Comparison of ENCODE assay signal across 15 cellular contexts in genomic region chr1:19387045-19387467, GRCh38.
DNase-seq lines count a peak whose midpoint lies in the region; ATAC-seq, FAIRE-seq and TF ChIP-seq lines count a peak whose summit lies in the region.
"Had no signal": no experiment of that assay in that cellular context is flagged by ENCODE, and none has a peak within 500 bp of the region (broad histone marks: within the 10 kb centered on the region; RNA-seq: fewer than 3 reads in every experiment).

No MANE protein-coding gene starts in this region.

- H3K36me3 Mint-ChIP-seq in activated CD8-positive, alpha-beta memory T cell treated with anti-CD3 and anti-CD28 coated beads, Interleukin-2, amount 10 ng/mL, durations not matched to agents 7 days and 5 days, result peaks cover 18% of the 10 kb centered on the region
- H3K36me3 Mint-ChIP-seq in chondrocyte (ENCODE audit: low read depth), result peaks cover 8% of the 10 kb centered on the region
- H3K36me3 Mint-ChIP-seq: activated naive CD4-positive, alpha-beta T cell treated with anti-CD3 and anti-CD28 coated beads, Interleukin-2, amount 50 U/mL, for 72 hours had no signal

- no peak overlapping the region for H3K4me3 ChIP-seq in right lobe of liver
- no peak overlapping the region for H3K4me3 ChIP-seq in tibial artery
- H3K4me3 ChIP-seq: gastrocnemius medialis, GM12878, prostate gland had no signal

- H3K4me1 Mint-ChIP-seq in activated CD8-positive, alpha-beta memory T cell treated with anti-CD3 and anti-CD28 coated beads, Interleukin-2, amount 10 ng/mL, durations not matched to agents 7 days and 5 days, result peaks cover 44% of the 10 kb centered on the region
- peaks cover 71% of the 10 kb centered on the region for H3K4me1 Mint-ChIP-seq in chondrocyte (ENCODE audit: low read depth)

- CTCF ChIA-PET in activated CD8-positive, alpha-beta memory T cell treated with anti-CD3 and anti-CD28 coated beads, Interleukin-2, amount 10 ng/mL, durations not matched to agents 7 days and 5 days (lab: Charles Lee), result no interaction called here

- H3K27me3 Mint-ChIP-seq in activated CD8-positive, alpha-beta memory T cell treated with anti-CD3 and anti-CD28 coated beads, Interleukin-2, amount 10 ng/mL, durations not matched to agents 7 days and 5 days, result no peaks in the 10 kb centered on the region
- H3K27me3 Mint-ChIP-seq in chondrocyte (ENCODE audit: low read depth), result no peaks in the 10 kb centered on the region

- H3K27ac ChIP-seq in right lobe of liver (peak overlapping the region in 1 of 3 donors; percentile 56), tibial artery (peak overlapping the region; percentile 68 to 73)

- intact Hi-C loops in right lobe of liver (cut with DNase I), result loop anchor here (5.0 to 10.0 kb wide), 2 partner anchors 265 to 268 kb away; no protein-coding TSS in a partner anchor
- intact Hi-C loops in tibial artery (cut with DNase I; ENCODE audit: low total_unique reads), result no loop called here

- FAIRE-seq in HTR-8/SVneo (lab: Jason Lieb, UNC), result no peak
- FAIRE-seq: GM12878 had no signal

- TF ChIP-seq CTCF in chondrocyte (IDR thresholded peaks at IDR 0.05) (no peak), right lobe of liver (IDR thresholded peaks at IDR 0.05) (peak; percentile 30 to 62 (median 36)), tibial artery (IDR thresholded peaks at IDR 0.05) (no peak)

- H3K4me1 ChIP-seq in right lobe of liver (peaks cover 0 to 23% (median 8%) of the 10 kb centered on the region in 4 donors), tibial artery (peaks cover 0 to 79% (median 52%) of the 10 kb centered on the region in 4 donors)

- no peaks in the 10 kb centered on the region for H3K9me3 Mint-ChIP-seq in activated CD8-positive, alpha-beta memory T cell treated with anti-CD3 and anti-CD28 coated beads, Interleukin-2, amount 10 ng/mL, durations not matched to agents 7 days and 5 days (ENCODE audit: low read depth)
- no peaks in the 10 kb centered on the region for H3K9me3 Mint-ChIP-seq in chondrocyte (ENCODE audit: low read depth)
- H3K9me3 Mint-ChIP-seq: activated naive CD4-positive, alpha-beta T cell treated with anti-CD3 and anti-CD28 coated beads, Interleukin-2, amount 50 U/mL, for 72 hours had no signal

- DNase-seq in activated CD8-positive, alpha-beta memory T cell treated with anti-CD3 and anti-CD28 coated beads, Interleukin-2, amount 10 ng/mL, durations not matched to agents 7 days and 5 days, result no peak
- no peak for DNase-seq in activated CD8-positive, alpha-beta memory T cell treated with anti-CD3 and anti-CD28 coated beads for 24 hours
- DNase-seq in chondrocyte (ENCODE audit: low spot score) (no peak), right lobe of liver (peak in 2 of 3 donors; percentile 60 to 69), tibial artery (no peak), HTR-8/SVneo (ENCODE audit: insufficient read length, low spot score) (no peak), NCI-H1048 (lab: John Stamatoyannopoulos, UW) (no peak)
- DNase-seq in activated CD4-positive, alpha-beta T cell treated with anti-CD3 and anti-CD28 coated beads, Interleukin-2, amount 50 U/mL, for 4 hours, result no peak
- DNase-seq: 8988T; effector CD8-positive, alpha-beta T cell; gastrocnemius medialis; NCI-H146 had no signal

- H3K36me3 ChIP-seq in right lobe of liver (no peaks in the 10 kb centered on the region), tibial artery (peaks cover 0 to 9% (median 7%) of the 10 kb centered on the region in 3 donors)
- H3K36me3 ChIP-seq: prostate gland had no signal

- peak overlapping the region; percentile 43 for H3K27ac Mint-ChIP-seq in activated CD8-positive, alpha-beta memory T cell treated with anti-CD3 and anti-CD28 coated beads, Interleukin-2, amount 10 ng/mL, durations not matched to agents 7 days and 5 days
- H3K27ac Mint-ChIP-seq in chondrocyte (ENCODE audit: unreplicated experiment), result peak overlapping the region; percentile 87

- H3K27me3 ChIP-seq in right lobe of liver (no peaks in the 10 kb centered on the region), tibial artery (no peaks in the 10 kb centered on the region)
- H3K27me3 ChIP-seq: gastrocnemius medialis had no signal

- ATAC-seq in activated CD8-positive, alpha-beta memory T cell treated with anti-CD3 and anti-CD28 coated beads, Interleukin-2, amount 10 ng/mL, durations not matched to agents 7 days and 5 days, result no peak
- ATAC-seq in right lobe of liver, result peak; percentile 80 to 90 (median 82)
- ATAC-seq: activated naive CD4-positive, alpha-beta T cell treated with anti-CD3 and anti-CD28 coated beads, Interleukin-2, amount 50 U/mL, for 72 hours; gastrocnemius medialis; GM12878 had no signal

- no peak for TF ChIP-seq POLR2A in right lobe of liver (IDR thresholded peaks at IDR 0.05)

- H3K9me3 ChIP-seq in right lobe of liver (no peaks in the 10 kb centered on the region), tibial artery (no peaks in the 10 kb centered on the region)
- H3K9me3 ChIP-seq: gastrocnemius medialis, prostate gland had no signal

- 70% methylated on average over 3 of the region's 4 CpGs for WGBS in right lobe of liver (ENCODE audit: insufficient coverage, low coverage, low lambda C conversion rate, missing lambda C conversion rate)

- H3K4me3 Mint-ChIP-seq in activated CD8-positive, alpha-beta memory T cell treated with anti-CD3 and anti-CD28 coated beads, Interleukin-2, amount 10 ng/mL, durations not matched to agents 7 days and 5 days, result no peak overlapping the region
- H3K4me3 Mint-ChIP-seq in chondrocyte (ENCODE audit: unreplicated experiment), result no peak overlapping the region

Comparison
In these comparisons a context has a peak if more than half of its experiments do, and no peak if none do; other contexts are left out.
1. DNase-seq: peak in right lobe of liver (2 of 3); none in activated CD8-positive, alpha-beta memory T cell treated with anti-CD3 and anti-CD28 coated beads, Interleukin-2, amount 10 ng/mL, durations not matched to agents 7 days and 5 days (single experiment), activated CD8-positive, alpha-beta memory T cell treated with anti-CD3 and anti-CD28 coated beads for 24 hours (single experiment), chondrocyte (single experiment), tibial artery (0 of 2), HTR-8/SVneo (single experiment), NCI-H1048 (single experiment) and activated CD4-positive, alpha-beta T cell treated with anti-CD3 and anti-CD28 coated beads, Interleukin-2, amount 50 U/mL, for 4 hours (0 of 2).
2. CTCF ChIP-seq: peak in right lobe of liver (4 of 4); none in chondrocyte (single experiment) and tibial artery (0 of 2).